Comparison of ENCODE assay signal across 27 cellular contexts in the genomic region with DNA sequence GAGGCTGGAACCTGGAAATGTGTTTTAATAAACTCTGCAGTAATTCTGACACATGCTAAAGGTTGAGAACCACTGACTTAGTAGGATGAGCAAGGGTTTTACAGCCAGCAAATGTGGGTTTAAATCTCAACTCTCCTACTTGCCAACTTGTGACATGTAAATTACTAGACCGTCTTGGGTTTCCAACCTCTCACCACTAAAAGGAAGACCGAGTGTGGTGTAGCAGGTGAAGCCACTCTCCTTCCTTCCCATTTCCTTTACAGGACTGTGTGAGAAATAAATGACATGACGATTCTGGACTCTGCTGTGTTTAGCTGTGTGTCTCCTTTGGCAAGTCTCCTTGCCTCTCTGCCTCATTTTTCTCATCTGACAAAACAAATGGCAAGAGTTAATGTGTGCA. TPM values are rescaled to one million over a fixed set of nuclear protein-coding genes. Genes with fewer than 3 reads are reported as not detected.
DNase-seq lines count a peak whose midpoint lies in the region; ATAC-seq and TF ChIP-seq lines count a peak whose summit lies in the region.
"Had no signal": no experiment of that assay in that cellular context is flagged by ENCODE, and none has a peak within 500 bp of the region (broad histone marks: within the 10 kb centered on the region; RNA-seq: fewer than 3 reads in every experiment).

No MANE protein-coding gene starts in this region.

- H3K79me2 ChIP-seq in PC-3 (ENCODE audit: low read length) (peaks cover 9% of the 10 kb centered on the region), osteoblast (ENCODE audit: insufficient read depth, low read length) (peaks cover 9% of the 10 kb centered on the region)

- H3K9me3 Mint-ChIP-seq in Caco-2 (ENCODE audit: unreplicated experiment), result no peaks in the 10 kb centered on the region
- no peaks in the 10 kb centered on the region for H3K9me3 Mint-ChIP-seq in naive thymus-derived CD8-positive, alpha-beta T cell
- H3K9me3 Mint-ChIP-seq: activated CD4-positive, alpha-beta memory T cell treated with anti-CD3 and anti-CD28 coated beads, Interleukin-2, amount 10 ng/mL, durations not matched to agents 7 days and 5 days; activated naive CD4-positive, alpha-beta T cell treated with anti-CD3 and anti-CD28 coated beads, Interleukin-2, amount 10 ng/mL, durations not matched to agents 7 days and 5 days; natural killer cell; stimulated activated memory B cell treated with anti-CD40 and anti-IgM and Interleukin-4, amounts not matched to agents 10 μg/mL and 1 μg/mL and 100 μg/mL, for 72 hours had no signal

- BruUV-seq in PC-3 (replicated peaks; lab: Mats Ljungman, UMichigan), result no TSS peak
- no TSS peak for BruUV-seq in Caco-2 (replicated peaks; lab: Mats Ljungman, UMichigan)

- H3K4me3 ChIP-seq in PC-3 (ENCODE audit: low read length), result no peak overlapping the region
- no peak overlapping the region for H3K4me3 ChIP-seq in osteoblast (ENCODE audit: insufficient read depth, low read length)
- no peak overlapping the region for H3K4me3 ChIP-seq in Caco-2 (ENCODE audit: low read depth, low read length)
- no peak overlapping the region for H3K4me3 ChIP-seq in suprapubic skin
- H3K4me3 ChIP-seq: gastroesophageal sphincter, hepatocyte, lower lobe of right lung, testis had no signal

- H3K36me3 Mint-ChIP-seq in Caco-2 (ENCODE audit: insufficient read depth, unreplicated experiment), result peaks cover 5% of the 10 kb centered on the region
- H3K36me3 Mint-ChIP-seq in naive thymus-derived CD8-positive, alpha-beta T cell, result no peaks in the 10 kb centered on the region
- H3K36me3 Mint-ChIP-seq: activated naive CD4-positive, alpha-beta T cell treated with anti-CD3 and anti-CD28 coated beads, Interleukin-2, amount 10 ng/mL, durations not matched to agents 7 days and 5 days; natural killer cell; stimulated activated memory B cell treated with anti-CD40 and anti-IgM and Interleukin-4, amounts not matched to agents 10 μg/mL and 1 μg/mL and 100 μg/mL, for 72 hours had no signal

- intact Hi-C loops in PC-3 (cut with micrococcal nuclease) (no loop called here), Caco-2 (cut with micrococcal nuclease; ENCODE audit: unreplicated experiment) (no loop called here)

- no peaks in the 10 kb centered on the region for H3K9me2 ChIP-seq in PC-3 (replicated peaks; ENCODE audit: low read length)
- H3K9me2 ChIP-seq: SK-N-SH had no signal

- no peaks in the 10 kb centered on the region for H3K27me3 Mint-ChIP-seq in Caco-2 (ENCODE audit: insufficient read depth, unreplicated experiment)
- peaks cover 0 to 13% (median 2%) of the 10 kb centered on the region in 5 donors for H3K27me3 Mint-ChIP-seq in naive thymus-derived CD8-positive, alpha-beta T cell

- TF ChIP-seq EP300 in suprapubic skin (IDR thresholded peaks at IDR 0.05), result no peak

- H3K27ac ChIP-seq in PC-3 (ENCODE audit: low read length), result no peak overlapping the region
- H3K27ac ChIP-seq in osteoblast (ENCODE audit: low read depth, low read length), result no peak overlapping the region
- H3K27ac ChIP-seq in suprapubic skin, result no peak overlapping the region
- H3K27ac ChIP-seq: C4-2B, gastroesophageal sphincter, hepatocyte, lower lobe of right lung, testis had no signal

- WGBS in suprapubic skin, result 64% methylated on average over 3 of the region's 3 CpGs

- no peak overlapping the region for H3K27ac Mint-ChIP-seq in Caco-2 (ENCODE audit: unreplicated experiment)
- H3K27ac Mint-ChIP-seq in naive thymus-derived CD8-positive, alpha-beta T cell, result no peak overlapping the region
- H3K27ac Mint-ChIP-seq: activated CD4-positive, alpha-beta memory T cell treated with anti-CD3 and anti-CD28 coated beads, Interleukin-2, amount 10 ng/mL, durations not matched to agents 7 days and 5 days; activated naive CD4-positive, alpha-beta T cell treated with anti-CD3 and anti-CD28 coated beads, Interleukin-2, amount 10 ng/mL, durations not matched to agents 7 days and 5 days; natural killer cell; stimulated activated memory B cell treated with anti-CD40 and anti-IgM and Interleukin-4, amounts not matched to agents 10 μg/mL and 1 μg/mL and 100 μg/mL, for 72 hours; T-helper 17 cell had no signal

- DNase-seq in NCI-H187 (lab: John Stamatoyannopoulos, UW) (peak; percentile 32 to 64), NCI-H187 treated with DMSO at 0.1 percent for 48 hours (lab: John Stamatoyannopoulos, UW) (no peak), PC-3 (no peak), osteoblast (ENCODE audit: insufficient read length, low spot score, missing footprints) (no peak), Caco-2 (no peak), suprapubic skin (ENCODE audit: low spot score in 2 of 2) (no peak)
- DNase-seq in naive thymus-derived CD8-positive, alpha-beta T cell, result no peak
- DNase-seq: activated CD4-positive, alpha-beta memory T cell treated with anti-CD3 and anti-CD28 coated beads, Interleukin-2, amount 10 ng/mL, durations not matched to agents 7 days and 5 days; activated CD8-positive, alpha-beta memory T cell treated with anti-CD3 and anti-CD28 coated beads, Interleukin-2, amount 50 U/mL, for 4 hours; activated naive CD4-positive, alpha-beta T cell treated with anti-CD3 and anti-CD28 coated beads, Interleukin-2, amount 10 ng/mL, durations not matched to agents 7 days and 5 days; Calu3; DND-41; GF-D8; kidney glomerular epithelial cell; lower lobe of right lung; natural killer cell; nucleus accumbens; SK-N-SH; T-helper 17 cell; testis had no signal

- H2AFZ ChIP-seq in PC-3 (ENCODE audit: low read length), result no peak overlapping the region
- H2AFZ ChIP-seq in osteoblast (ENCODE audit: low read length), result peak overlapping the region; percentile 39
- H2AFZ ChIP-seq: hepatocyte had no signal

- H4K20me1 ChIP-seq in PC-3 (ENCODE audit: low read length), result no peaks in the 10 kb centered on the region
- H4K20me1 ChIP-seq in osteoblast (ENCODE audit: insufficient read depth, low read length), result no peaks in the 10 kb centered on the region

- H3K4me2 ChIP-seq in PC-3 (ENCODE audit: low read length), result peak overlapping the region; percentile 63; the same call in 1 of the 2 replicates
- H3K4me2 ChIP-seq in osteoblast (ENCODE audit: insufficient read depth, low read length), result no peak overlapping the region
- H3K4me2 ChIP-seq: hepatocyte had no signal

- TF ChIP-seq CTCF in PC-3 (conservative IDR thresholded peaks at IDR 0.05; ENCODE audit: low read depth, low read length) (no peak), osteoblast (IDR thresholded peaks at IDR 0.05; ENCODE audit: extremely low read depth, low read depth, low read length) (no peak), Caco-2 (IDR thresholded peaks at IDR 0.05; ENCODE audit: insufficient read depth in 1 of 2, low read depth in 1 of 2, low read length in 1 of 2, severe bottlenecking in 1 of 2, unreplicated experiment in 1 of 2) (no peak), suprapubic skin (IDR thresholded peaks at IDR 0.05) (no peak)

- peaks cover 22% of the 10 kb centered on the region for H3K4me1 ChIP-seq in PC-3 (ENCODE audit: insufficient read depth, low read length)
- peaks cover 19% of the 10 kb centered on the region for H3K4me1 ChIP-seq in osteoblast (ENCODE audit: insufficient read depth, low read length)
- no peaks in the 10 kb centered on the region for H3K4me1 ChIP-seq in Caco-2
- peaks cover 18% of the 10 kb centered on the region for H3K4me1 ChIP-seq in suprapubic skin

- CTCF ChIA-PET in PC-3 (lab: Charles Lee), result no interaction called here
- CTCF ChIA-PET in Caco-2 (lab: Charles Lee), result no interaction called here

- ATAC-seq in GM21447 (IDR thresholded peaks at IDR 0.05; ENCODE audit: unreplicated experiment) (peak; percentile 40), PC-3 (no peak)
- no peak for ATAC-seq in naive thymus-derived CD8-positive, alpha-beta T cell
- ATAC-seq: activated CD4-positive, CD25-positive, alpha-beta regulatory T cell treated with anti-CD3 and anti-CD28 coated beads, Interleukin-2, amount 50 U/mL, for 24 hours; gastroesophageal sphincter; lower lobe of right lung; natural killer cell; Right ventricle myocardium inferior; stimulated activated memory B cell treated with anti-CD40 and anti-IgM and Interleukin-4, amounts not matched to agents 10 μg/mL and 1 μg/mL and 100 μg/mL, for 72 hours; T-helper 17 cell had no signal

- H3K4me3 Mint-ChIP-seq in Caco-2 (ENCODE audit: unreplicated experiment), result no peak overlapping the region
- no peak overlapping the region for H3K4me3 Mint-ChIP-seq in naive thymus-derived CD8-positive, alpha-beta T cell
- H3K4me3 Mint-ChIP-seq: activated CD4-positive, alpha-beta memory T cell treated with anti-CD3 and anti-CD28 coated beads, Interleukin-2, amount 10 ng/mL, durations not matched to agents 7 days and 5 days; activated naive CD4-positive, alpha-beta T cell treated with anti-CD3 and anti-CD28 coated beads, Interleukin-2, amount 10 ng/mL, durations not matched to agents 7 days and 5 days; natural killer cell; stimulated activated memory B cell treated with anti-CD40 and anti-IgM and Interleukin-4, amounts not matched to agents 10 μg/mL and 1 μg/mL and 100 μg/mL, for 72 hours; T-helper 17 cell had no signal

- TF ChIP-seq POLR2A in suprapubic skin (IDR thresholded peaks at IDR 0.05), result no peak

- H3F3A ChIP-seq in PC-3 (ENCODE audit: low read length, unreplicated experiment), result no peaks in the 10 kb centered on the region

- peaks cover 14% of the 10 kb centered on the region for H3K4me1 Mint-ChIP-seq in Caco-2 (ENCODE audit: low read depth, unreplicated experiment)
- H3K4me1 Mint-ChIP-seq in naive thymus-derived CD8-positive, alpha-beta T cell, result peaks cover 5 to 24% (median 16%) of the 10 kb centered on the region in 4 donors

- no peaks in the 10 kb centered on the region for H3K9me3 ChIP-seq in PC-3 (ENCODE audit: low read length)
- H3K9me3 ChIP-seq in osteoblast (ENCODE audit: low read depth, low read length), result no peaks in the 10 kb centered on the region
- no peaks in the 10 kb centered on the region for H3K9me3 ChIP-seq in Caco-2
- H3K9me3 ChIP-seq in suprapubic skin, result no peaks in the 10 kb centered on the region
- H3K9me3 ChIP-seq: gastroesophageal sphincter, lower lobe of right lung, SK-N-SH, testis had no signal

- H3K36me3 ChIP-seq in PC-3 (ENCODE audit: low read depth, low read length) (no peaks in the 10 kb centered on the region), osteoblast (ENCODE audit: insufficient read depth, low read length) (no peaks in the 10 kb centered on the region), Caco-2 (ENCODE audit: control insufficient read depth, insufficient read depth, low read length) (no peaks in the 10 kb centered on the region), suprapubic skin (no peaks in the 10 kb centered on the region)
- H3K36me3 ChIP-seq: gastroesophageal sphincter, lower lobe of right lung had no signal

- H3K27me3 ChIP-seq in PC-3 (ENCODE audit: low read length) (no peaks in the 10 kb centered on the region), osteoblast (ENCODE audit: insufficient read depth, low read length) (no peaks in the 10 kb centered on the region), Caco-2 (replicated peaks; ENCODE audit: control insufficient read depth, insufficient read depth, low read length) (no peaks in the 10 kb centered on the region), suprapubic skin (no peaks in the 10 kb centered on the region)
- H3K27me3 ChIP-seq: gastroesophageal sphincter, testis had no signal

- H3K9ac ChIP-seq in PC-3 (ENCODE audit: low read length), result no peak overlapping the region
- H3K9ac ChIP-seq: SK-N-SH had no signal

- POLR2A ChIA-PET in PC-3 (lab: Charles Lee; ENCODE audit: unreplicated experiment) (no interaction called here), Caco-2 (lab: Charles Lee) (no interaction called here)
- POLR2A ChIA-PET in naive thymus-derived CD8-positive, alpha-beta T cell (lab: Charles Lee), result no interaction called here

RNA-seq across cellular contexts. Expression of gene DNAJC6, which starts 49.5 kb away (rescaled TPM):
- 3.0 and 7.3 TPM in 2 replicates for total RNA-seq in PC-3 (2014; rRNA removed)
- 10.5 and 11.8 TPM in 2 replicates for total RNA-seq in osteoblast
- total RNA-seq in Caco-2 (2022), result 4.0 and 6.2 TPM in 2 replicates
- 1 to 10 TPM; 3.3 to 4.6 TPM for total RNA-seq in naive thymus-derived CD8-positive, alpha-beta T cell
- polyA plus RNA-seq in naive thymus-derived CD8-positive, alpha-beta T cell, result under 1 TPM in 2 of 3 donors, not detected in 1; 0.21 to 0.80 TPM
- total RNA-seq in suprapubic skin, result 1 to 10 TPM; 1.7 to 3.8 (median 3.5) TPM

Comparison
In these comparisons a context has a peak if more than half of its experiments do, and no peak if none do; other contexts are left out.
1. DNase-seq: peak in NCI-H187 (2 of 2); none in NCI-H187 treated with DMSO at 0.1 percent for 48 hours (single experiment), PC-3 (single experiment), osteoblast (single experiment), Caco-2 (0 of 2), naive thymus-derived CD8-positive, alpha-beta T cell (0 of 10) and suprapubic skin (0 of 2).